ENCODE assay signal across 10 cellular contexts in genomic region chr3:111978493-111978832, GRCh38. TPM values are rescaled to one million over a fixed set of nuclear protein-coding genes. Genes with fewer than 3 reads are reported as not detected.
DNase-seq lines count a peak whose midpoint lies in the region; ATAC-seq, FAIRE-seq and TF ChIP-seq lines count a peak whose summit lies in the region.
"Had no signal": no experiment of that assay in that cellular context is flagged by ENCODE, and none has a peak within 500 bp of the region (broad histone marks: within the 10 kb centered on the region; RNA-seq: fewer than 3 reads in every experiment).

No MANE protein-coding gene starts in this region.

- H3K9me3 Mint-ChIP-seq in activated T-cell treated with anti-CD3 and anti-CD28 coated beads, Interleukin-2, amount 50 U/mL, for 72 hours, result no peaks in the 10 kb centered on the region
- H3K9me3 Mint-ChIP-seq in type B pancreatic cell, result no peaks in the 10 kb centered on the region

- H3K27ac ChIP-seq in K562 (ENCODE audit: extremely low read depth, low read depth, low read length), result peak overlapping the region; percentile 65; the same call in 1 of the 3 replicates
- H3K27ac ChIP-seq in lung (ENCODE audit: low read depth in 1 of 2, low read length in 1 of 2), result peak overlapping the region; percentile 68 to 96

- WGBS in K562 (ENCODE audit: insufficient coverage, low coverage, missing lambda C conversion rate), result 62% methylated on average over 15 of the region's 17 CpGs
- 25 to 31% methylated on average over 17 of the region's 17 CpGs for WGBS in lung, 2 donors

- H3K36me3 ChIP-seq in K562 (ENCODE audit: control insufficient read depth, insufficient read depth, low read length) (peaks cover 7% of the 10 kb centered on the region; the same call in 1 of the 3 replicates), lung (ENCODE audit: control insufficient read depth in 2 of 2, insufficient read depth in 2 of 2, low read length in 2 of 2) (peaks cover 0 to 7% of the 10 kb centered on the region in 2 donors)

- no peak for TF ChIP-seq POLR2A in K562 (conservative IDR thresholded peaks at IDR 0.05)

- no peak for FAIRE-seq in K562 (lab: Jason Lieb, UNC)

- H4K20me1 ChIP-seq in K562 (replicated peaks; ENCODE audit: control insufficient read depth, insufficient read depth, low read length), result no peaks in the 10 kb centered on the region

- H3K9me1 ChIP-seq in K562 (ENCODE audit: control insufficient read depth, insufficient read depth, low read length), result no peaks in the 10 kb centered on the region

- H3K4me2 ChIP-seq in K562 (ENCODE audit: insufficient read depth, low read length), result peak overlapping the region; percentile 81

- TF ChIP-seq EP300 in K562 (IDR thresholded peaks at IDR 0.05; ENCODE audit: low read length), result no peak

- H3K27me3 ChIP-seq in K562 (ENCODE audit: control insufficient read depth in 2 of 2, insufficient read depth in 2 of 2, low read length in 2 of 2) (peaks cover 0 to 2% of the 10 kb centered on the region in 2 experiments; a peak in 1 of 5 replicates), lung (ENCODE audit: control insufficient read depth, insufficient read depth) (no peaks in the 10 kb centered on the region)

- H3K36me3 Mint-ChIP-seq in activated T-cell treated with anti-CD3 and anti-CD28 coated beads, Interleukin-2, amount 50 U/mL, for 72 hours (ENCODE audit: insufficient read depth in 2 of 2), result peaks cover 2 to 4% of the 10 kb centered on the region in 2 donors
- peaks cover 7% of the 10 kb centered on the region for H3K36me3 Mint-ChIP-seq in type B pancreatic cell

- TF ChIP-seq RAD21 in K562 (CRISPR knock-in tag; conservative IDR thresholded peaks at IDR 0.05 in 1 of 2, IDR thresholded peaks at IDR 0.05 in 1 of 2), result no peak

- H3K4me3 ChIP-seq in K562 (peak overlapping the region; percentile 55), lung (peak overlapping the region; percentile 90)

- CTCF ChIA-PET in K562 (lab: Yijun Ruan, JAX; ENCODE audit: low intra/inter-chr PET ratio), result no interaction called here

- BruUV-seq in K562 (replicated peaks; lab: Mats Ljungman, UMichigan), result no TSS peak

- H3K27me3 Mint-ChIP-seq in activated T-cell treated with anti-CD3 and anti-CD28 coated beads, Interleukin-2, amount 50 U/mL, for 72 hours (ENCODE audit: low read depth), result peaks cover 8% of the 10 kb centered on the region
- H3K27me3 Mint-ChIP-seq in type B pancreatic cell, result no peaks in the 10 kb centered on the region

- in situ Hi-C loops in K562 (cut with MboI), result no loop called here

- peak overlapping the region; percentile 91 to 95 for H3K4me3 Mint-ChIP-seq in activated T-cell treated with anti-CD3 and anti-CD28 coated beads, Interleukin-2, amount 50 U/mL, for 72 hours
- peak overlapping the region; percentile 93 for H3K4me3 Mint-ChIP-seq in type B pancreatic cell

- H2AFZ ChIP-seq in K562 (ENCODE audit: low read depth, low read length), result peak overlapping the region; percentile 88

- intact Hi-C loops in K562 (cut with micrococcal nuclease), result no loop called here

- peaks cover 25% of the 10 kb centered on the region for H3K79me2 ChIP-seq in K562 (ENCODE audit: control insufficient read depth, insufficient read depth, low read length)

- peaks cover 46% of the 10 kb centered on the region for H3K4me1 Mint-ChIP-seq in activated T-cell treated with anti-CD3 and anti-CD28 coated beads, Interleukin-2, amount 50 U/mL, for 72 hours (ENCODE audit: low read depth)
- peaks cover 25% of the 10 kb centered on the region for H3K4me1 Mint-ChIP-seq in type B pancreatic cell (ENCODE audit: unreplicated experiment)

- no peak for TF ChIP-seq CTCF in K562 (IDR thresholded peaks at IDR 0.05 in 2 of 3, conservative IDR thresholded peaks at IDR 0.05 in 1 of 3; ENCODE audit: insufficient read depth in 2 of 3, low read depth in 1 of 3, low read length in 3 of 3)
- no peak for TF ChIP-seq CTCF in lung (IDR thresholded peaks at IDR 0.05; ENCODE audit: control extremely low read depth, extremely low read depth)
- no peak for TF ChIP-seq CTCF in type B pancreatic cell (conservative IDR thresholded peaks at IDR 0.05)

- 0 out of 4 replicates have a peak overlapping the region, but pooled peaks of 1 of the 2 experiments have one; percentile 72 for H3K9ac ChIP-seq in K562 (ENCODE audit: insufficient read depth in 1 of 2, low read depth in 2 of 2, low read length in 2 of 2)

- POLR2A ChIA-PET in K562 (lab: Yijun Ruan, JAX), result interaction anchor here (0.6 to 2.4 kb wide), 7 partner anchors 8 to 206 kb away, joined by 3 to 10 read pairs (median 4); no protein-coding TSS in a partner anchor

- peak overlapping the region; percentile 97 for H3K27ac Mint-ChIP-seq in activated T-cell treated with anti-CD3 and anti-CD28 coated beads, Interleukin-2, amount 50 U/mL, for 72 hours
- peak overlapping the region; percentile 86 for H3K27ac Mint-ChIP-seq in type B pancreatic cell

- no peak for DNase-seq in activated T-cell treated with anti-CD3 and anti-CD28 coated beads, Interleukin-2, amount 50 U/mL, for 72 hours
- no peak for DNase-seq in activated T-cell treated with anti-CD3 and anti-CD28 coated beads, Interleukin-2, amount 50 U/mL, for 48 hours
- DNase-seq in K562 (ENCODE audit: extremely low read depth in 1 of 4, low spot score in 3 of 4) (no peak), lung (ENCODE audit: low spot score) (no peak), type B pancreatic cell (ENCODE audit: extremely low spot score, unreplicated experiment) (no peak), NCI-H345 (lab: John Stamatoyannopoulos, UW) (no peak)

- H3K4me1 ChIP-seq in K562 (replicated peaks in 1 of 2; ENCODE audit: control insufficient read depth in 2 of 2, insufficient read depth in 2 of 2, low read length in 2 of 2), result no peaks in the 10 kb centered on the region; a peak in 2 of 5 replicates
- peaks cover 4 to 5% of the 10 kb centered on the region in 2 donors for H3K4me1 ChIP-seq in lung (ENCODE audit: control insufficient read depth in 2 of 2, insufficient read depth in 2 of 2, low read length in 2 of 2)

- no peak for ATAC-seq in activated T-cell treated with anti-CD3 and anti-CD28 coated beads, Interleukin-2, amount 50 U/mL, for 72 hours (replicated peaks in 1 of 2)
- no peak for ATAC-seq in K562
- ATAC-seq in lung (ENCODE audit: insufficient read depth, low FRiP score), result no peak
- ATAC-seq in GM21423 (IDR thresholded peaks at IDR 0.05; ENCODE audit: unreplicated experiment), result no peak
- no peak for ATAC-seq in GM18909 (IDR thresholded peaks at IDR 0.05; ENCODE audit: poor library complexity, unreplicated experiment)

- H3K9me3 ChIP-seq in K562 (replicated peaks; ENCODE audit: control insufficient read depth, insufficient read depth, low read depth, low read length) (no peaks in the 10 kb centered on the region), lung (ENCODE audit: control insufficient read depth in 2 of 2, insufficient read depth in 1 of 2, low read length in 1 of 2) (no peaks in the 10 kb centered on the region)

RNA-seq across cellular contexts. Expression of gene ABHD10, which starts 0.4 kb away (rescaled TPM):
- total RNA-seq in activated T-cell treated with anti-CD3 and anti-CD28 coated beads, Interleukin-2, amount 50 U/mL, for 72 hours, result 10 to 100 TPM; 57.6 to 65.3 TPM
- total RNA-seq in K562 (2011; cell fraction: chromatin; rRNA removed; ENCODE audit: low replicate concordance), result 5.6 and 18.7 TPM in 2 replicates
- total RNA-seq in K562 (2011; cell fraction: nucleolus; rRNA removed), result 3.6 and 4.3 TPM in 2 replicates
- total RNA-seq in K562 (2011; cell fraction: nucleoplasm; rRNA removed), result 8.4 and 15.9 TPM in 2 replicates
- total RNA-seq in K562 (2014; rRNA removed), result 10.1 and 11.4 TPM in 2 replicates
- total RNA-seq in K562 (2014; rRNA removed; fragmentation: Illumina TruSeq; extraction: Trizol), result 14.8 and 17.5 TPM in 2 replicates
- 12.7 and 14.1 TPM in 2 replicates for total RNA-seq in K562 (2015; rRNA removed; fragmentation: Illumina TruSeq; extraction: Trizol)
- total RNA-seq in K562 (2021), result 17.4 and 19.5 TPM in 2 replicates
- polyA plus RNA-seq in K562 (2011; rRNA removed), result 29.5 and 29.7 TPM in 2 replicates
- 6.8 and 11.7 TPM in 2 replicates for polyA plus RNA-seq in K562 (2011; cell fraction: cytosol; rRNA removed)
- 10.6 and 15.1 TPM in 2 replicates for polyA plus RNA-seq in K562 (2011; cell fraction: nucleus; rRNA removed)
- 10.8 and 12.4 TPM in 2 replicates for polyA plus RNA-seq in K562 (2012)
- 11.5 and 15.8 TPM in 2 replicates for polyA plus RNA-seq in K562 (2014; fragmentation: Illumina TruSeq; extraction: Trizol)
- 1 to 10 TPM; 6.1 to 9.9 TPM for polyA plus RNA-seq in K562 (2014; fragmentation: Nextera tagmentation; extraction: Ambion mirVana)
- polyA plus RNA-seq in K562 (2014; rRNA removed), result 11.5 and 11.8 TPM in 2 replicates
- 40.5 and 49.7 TPM in 2 replicates for polyA minus RNA-seq in K562 (2011; rRNA and poly(A)+ RNA removed)
- polyA minus RNA-seq in K562 (2011; cell fraction: cytosol; rRNA and poly(A)+ RNA removed), result 10.4 and 14.7 TPM in 2 replicates
- polyA minus RNA-seq in K562 (2011; cell fraction: nucleus; rRNA and poly(A)+ RNA removed), result 7.8 and 16.7 TPM in 2 replicates
- 10 to 100 TPM; 24.4 to 52.1 TPM for total RNA-seq in lung
- polyA plus RNA-seq in lung, result 10 to 100 TPM; 10.6 to 21.6 TPM
- 32.7 and 40.2 TPM in 2 replicates for total RNA-seq in type B pancreatic cell (ENCODE audit: low replicate concordance)

RNA-seq across cellular contexts. Expression of gene TAGLN3, which starts 20.3 kb away (rescaled TPM):
- under 1 TPM; 0.31 to 0.51 TPM for total RNA-seq in activated T-cell treated with anti-CD3 and anti-CD28 coated beads, Interleukin-2, amount 50 U/mL, for 72 hours
- total RNA-seq in K562 (2011; cell fraction: chromatin; rRNA removed; ENCODE audit: low replicate concordance), result not detected in 2 replicates
- total RNA-seq in K562 (2011; cell fraction: nucleolus; rRNA removed), result not detected in 2 replicates
- not detected in 2 replicates for total RNA-seq in K562 (2011; cell fraction: nucleoplasm; rRNA removed)
- not detected in 2 replicates for total RNA-seq in K562 (2014; rRNA removed)
- total RNA-seq in K562 (2014; rRNA removed; fragmentation: Illumina TruSeq; extraction: Trizol), result not detected in 2 replicates
- total RNA-seq in K562 (2015; rRNA removed; fragmentation: Illumina TruSeq; extraction: Trizol), result not detected in 2 replicates
- total RNA-seq in K562 (2021), result not detected in 2 replicates
- 0.06 TPM in 1 of 2 replicates, not detected in the other for polyA plus RNA-seq in K562 (2011; rRNA removed)
- polyA plus RNA-seq in K562 (2011; cell fraction: cytosol; rRNA removed), result 0.09 and 0.15 TPM in 2 replicates
- 0.30 TPM in 1 of 2 replicates, not detected in the other for polyA plus RNA-seq in K562 (2011; cell fraction: nucleus; rRNA removed)
- polyA plus RNA-seq in K562 (2012), result not detected in 2 replicates
- polyA plus RNA-seq in K562 (2014; fragmentation: Illumina TruSeq; extraction: Trizol), result not detected in 2 replicates
- under 1 TPM in 1 of 2 experiments, not detected in 1; 0.06 TPM for polyA plus RNA-seq in K562 (2014; fragmentation: Nextera tagmentation; extraction: Ambion mirVana)
- polyA plus RNA-seq in K562 (2014; rRNA removed), result not detected in 2 replicates
- polyA minus RNA-seq in K562 (2011; rRNA and poly(A)+ RNA removed), result not detected in 2 replicates
- polyA minus RNA-seq in K562 (2011; cell fraction: cytosol; rRNA and poly(A)+ RNA removed), result not detected in 2 replicates
- not detected in 2 replicates for polyA minus RNA-seq in K562 (2011; cell fraction: nucleus; rRNA and poly(A)+ RNA removed)
- 1 to 10 TPM in 1 of 2 donors, under 1 TPM in 1; 0.89 to 2.6 TPM for total RNA-seq in lung
- 1 to 10 TPM in 1 of 2 donors, under 1 TPM in 1; 0.71 to 2.3 TPM for polyA plus RNA-seq in lung
- 4.8 and 14.8 TPM in 2 replicates for total RNA-seq in type B pancreatic cell (ENCODE audit: low replicate concordance)
- total RNA-seq: HT-29 had no signal

RNA-seq across cellular contexts. Expression of gene TMPRSS7, which starts 56.1 kb away (rescaled TPM):
- under 1 TPM; 0.09 to 0.17 TPM for total RNA-seq in activated T-cell treated with anti-CD3 and anti-CD28 coated beads, Interleukin-2, amount 50 U/mL, for 72 hours
- not detected in 2 replicates for total RNA-seq in K562 (2011; cell fraction: chromatin; rRNA removed; ENCODE audit: low replicate concordance)
- not detected in 2 replicates for total RNA-seq in K562 (2011; cell fraction: nucleolus; rRNA removed)
- not detected in 2 replicates for total RNA-seq in K562 (2011; cell fraction: nucleoplasm; rRNA removed)
- total RNA-seq in K562 (2014; rRNA removed) (not detected in 2 replicates), K562 (2014; rRNA removed; fragmentation: Illumina TruSeq; extraction: Trizol) (not detected in 2 replicates), K562 (2015; rRNA removed; fragmentation: Illumina TruSeq; extraction: Trizol) (not detected in 2 replicates), K562 (2021) (not detected in 2 replicates), lung (under 1 TPM; 0.09 to 0.31 TPM), type B pancreatic cell (ENCODE audit: low replicate concordance) (0.48 TPM in 1 of 2 replicates, not detected in the other)
- polyA plus RNA-seq in K562 (2011; rRNA removed) (not detected in 2 replicates), K562 (2014; fragmentation: Illumina TruSeq; extraction: Trizol) (not detected in 2 replicates), K562 (2014; fragmentation: Nextera tagmentation; extraction: Ambion mirVana) (not detected), K562 (2014; rRNA removed) (not detected in 2 replicates), lung (under 1 TPM; 0.12 to 0.23 TPM)
- polyA plus RNA-seq in K562 (2011; cell fraction: cytosol; rRNA removed), result not detected in 2 replicates
- polyA plus RNA-seq in K562 (2011; cell fraction: nucleus; rRNA removed), result not detected in 2 replicates
- not detected in 2 replicates for polyA plus RNA-seq in K562 (2012)
- not detected in 2 replicates for polyA minus RNA-seq in K562 (2011; rRNA and poly(A)+ RNA removed)
- not detected in 2 replicates for polyA minus RNA-seq in K562 (2011; cell fraction: cytosol; rRNA and poly(A)+ RNA removed)
- polyA minus RNA-seq in K562 (2011; cell fraction: nucleus; rRNA and poly(A)+ RNA removed), result not detected in 2 replicates
- total RNA-seq: dermis blood vessel endothelial cell, HT-29 had no signal
